Comparison of ENCODE assay signal across 22 cellular contexts in genomic region chr13:44280461-44280860, GRCh38.
DNase-seq lines count a peak whose midpoint lies in the region; ATAC-seq and TF ChIP-seq lines count a peak whose summit lies in the region.
"Had no signal": no experiment of that assay in that cellular context is flagged by ENCODE, and none has a peak within 500 bp of the region (broad histone marks: within the 10 kb centered on the region; RNA-seq: fewer than 3 reads in every experiment).

No MANE protein-coding gene starts in this region.

- H2BK15ac ChIP-seq in H9 (ENCODE audit: low read depth, low read length), result no peak overlapping the region

- no peak overlapping the region for H3K9ac ChIP-seq in adipocyte (ENCODE audit: low read length)
- H3K9ac ChIP-seq in H9 (ENCODE audit: extremely low read depth, insufficient read length, low read length), result no peak overlapping the region
- H3K9ac ChIP-seq: KMS-11, parathyroid adenoma had no signal

- H4K8ac ChIP-seq in H9 (replicated peaks; ENCODE audit: insufficient read length, low read depth, low read length), result no peak overlapping the region

- peak; percentile 25 for DNase-seq in A172 (ENCODE audit: low spot score)
- DNase-seq in HFFc6, result peak; percentile 47
- peak; percentile 66 for DNase-seq in adipocyte (ENCODE audit: low read depth)
- peak; percentile 56 to 82 for DNase-seq in foreskin keratinocyte
- DNase-seq in stimulated activated naive B cell treated with anti-CD40 and anti-IgM and Interleukin-4, amounts not matched to agents 10 μg/mL and 1 μg/mL and 100 μg/mL, for 72 hours, result no peak
- no peak for DNase-seq in H9
- DNase-seq in activated CD4-positive, alpha-beta T cell treated with anti-CD3 and anti-CD28 coated beads for 4 hours, result no peak
- DNase-seq: activated CD8-positive, alpha-beta memory T cell treated with anti-CD3 and anti-CD28 coated beads, Interleukin-2, amount 10 ng/mL, durations not matched to agents 7 days and 5 days; activated naive CD4-positive, alpha-beta T cell treated with anti-CD3 and anti-CD28 coated beads for 36 hours; CD8-positive, alpha-beta memory T cell; left ventricle myocardium superior; NCI-H1105; NCI-H2171 treated with DMSO at 0.1 percent for 48 hours; stimulated activated naive CD4-positive, alpha-beta T cell treated with Interleukin-2 at 50 U/mL for 16 hours; T-helper 2 cell; transverse colon had no signal

- H3K4me1 Mint-ChIP-seq in HFFc6 (ENCODE audit: low read depth), result peaks cover 14% of the 10 kb centered on the region
- peaks cover 23 to 38% of the 10 kb centered on the region in 2 donors for H3K4me1 Mint-ChIP-seq in stimulated activated naive B cell treated with anti-CD40 and anti-IgM and Interleukin-4, amounts not matched to agents 10 μg/mL and 1 μg/mL and 100 μg/mL, for 72 hours
- peaks cover 5 to 19% of the 10 kb centered on the region in 2 experiments for H3K4me1 Mint-ChIP-seq in H9

- TF ChIP-seq CTCF in HFFc6 (IDR thresholded peaks at IDR 0.05), result no peak
- TF ChIP-seq CTCF in foreskin keratinocyte (conservative IDR thresholded peaks at IDR 0.05), result no peak
- no peak for TF ChIP-seq CTCF in H9 (conservative IDR thresholded peaks at IDR 0.05)

- no peaks in the 10 kb centered on the region for H3K27me3 ChIP-seq in adipocyte (replicated peaks; ENCODE audit: control insufficient read depth, insufficient read depth, low read length)
- no peaks in the 10 kb centered on the region for H3K27me3 ChIP-seq in foreskin keratinocyte
- no peaks in the 10 kb centered on the region for H3K27me3 ChIP-seq in H9 (ENCODE audit: insufficient read depth, low read length)
- H3K27me3 ChIP-seq: transverse colon had no signal

- no peaks in the 10 kb centered on the region for H4K20me1 ChIP-seq in H9 (ENCODE audit: control insufficient read depth, insufficient read depth, insufficient read length)

- no peak overlapping the region for H3K4me3 ChIP-seq in adipocyte (ENCODE audit: low read length)
- H3K4me3 ChIP-seq: A549, GM12878, transverse colon had no signal

- H3K18ac ChIP-seq in H9 (ENCODE audit: insufficient read length, low read depth, low read length), result no peak overlapping the region

- no peak overlapping the region for H4K5ac ChIP-seq in H9 (ENCODE audit: insufficient read length, low read depth, low read length)

- no peak overlapping the region for H3K4me3 Mint-ChIP-seq in HFFc6
- no peak overlapping the region for H3K4me3 Mint-ChIP-seq in stimulated activated naive B cell treated with anti-CD40 and anti-IgM and Interleukin-4, amounts not matched to agents 10 μg/mL and 1 μg/mL and 100 μg/mL, for 72 hours
- no peak overlapping the region for H3K4me3 Mint-ChIP-seq in H9
- H3K4me3 Mint-ChIP-seq: activated CD8-positive, alpha-beta memory T cell treated with anti-CD3 and anti-CD28 coated beads, Interleukin-2, amount 10 ng/mL, durations not matched to agents 7 days and 5 days; activated naive CD4-positive, alpha-beta T cell treated with anti-CD3 and anti-CD28 coated beads for 36 hours; CD8-positive, alpha-beta memory T cell had no signal

- H3K36me3 Mint-ChIP-seq in HFFc6 (ENCODE audit: low read depth), result no peaks in the 10 kb centered on the region
- no peaks in the 10 kb centered on the region for H3K36me3 Mint-ChIP-seq in stimulated activated naive B cell treated with anti-CD40 and anti-IgM and Interleukin-4, amounts not matched to agents 10 μg/mL and 1 μg/mL and 100 μg/mL, for 72 hours
- no peaks in the 10 kb centered on the region for H3K36me3 Mint-ChIP-seq in H9 (ENCODE audit: insufficient read depth in 1 of 3, low read depth in 3 of 3)

- peaks cover 5% of the 10 kb centered on the region; the same call in 1 of the 2 replicates for H3K9me3 Mint-ChIP-seq in HFFc6
- H3K9me3 Mint-ChIP-seq in stimulated activated naive B cell treated with anti-CD40 and anti-IgM and Interleukin-4, amounts not matched to agents 10 μg/mL and 1 μg/mL and 100 μg/mL, for 72 hours, result peaks cover 4 to 7% of the 10 kb centered on the region in 2 donors
- peaks cover 0 to 3% of the 10 kb centered on the region in 2 experiments; a peak in 3 of 5 replicates for H3K9me3 Mint-ChIP-seq in H9
- H3K9me3 Mint-ChIP-seq: activated naive CD4-positive, alpha-beta T cell treated with anti-CD3 and anti-CD28 coated beads for 36 hours had no signal

- H3K4me1 ChIP-seq in adipocyte (ENCODE audit: control insufficient read depth, insufficient read depth, low read length) (no peaks in the 10 kb centered on the region), foreskin keratinocyte (peaks cover 11% of the 10 kb centered on the region), H9 (ENCODE audit: insufficient read depth, low read length) (no peaks in the 10 kb centered on the region)
- H3K4me1 ChIP-seq: parathyroid adenoma had no signal

- ATAC-seq in foreskin keratinocyte, result peak; percentile 52
- no peak for ATAC-seq in stimulated activated naive B cell treated with anti-CD40 and anti-IgM and Interleukin-4, amounts not matched to agents 10 μg/mL and 1 μg/mL and 100 μg/mL, for 72 hours (replicated peaks)
- no peak for ATAC-seq in GM21423 (IDR thresholded peaks at IDR 0.05; ENCODE audit: unreplicated experiment)
- ATAC-seq: A549; activated CD8-positive, alpha-beta memory T cell treated with anti-CD3 and anti-CD28 coated beads, Interleukin-2, amount 10 ng/mL, durations not matched to agents 7 days and 5 days; GM12878; left ventricle myocardium superior had no signal

- H3K27ac ChIP-seq in foreskin keratinocyte (peak overlapping the region; percentile 60), H9 (ENCODE audit: insufficient read length, low read depth, low read length) (no peak overlapping the region)
- H3K27ac ChIP-seq: HL-60, KMS-11, parathyroid adenoma, transverse colon had no signal

- no peak overlapping the region for H3T11ph ChIP-seq in H9 (ENCODE audit: low read length)

- H3K27ac Mint-ChIP-seq in HFFc6 (no peak overlapping the region), H9 (no peak overlapping the region)
- H3K27ac Mint-ChIP-seq in stimulated activated naive B cell treated with anti-CD40 and anti-IgM and Interleukin-4, amounts not matched to agents 10 μg/mL and 1 μg/mL and 100 μg/mL, for 72 hours, result no peak overlapping the region
- H3K27ac Mint-ChIP-seq: activated CD8-positive, alpha-beta memory T cell treated with anti-CD3 and anti-CD28 coated beads, Interleukin-2, amount 10 ng/mL, durations not matched to agents 7 days and 5 days; activated naive CD4-positive, alpha-beta T cell treated with anti-CD3 and anti-CD28 coated beads for 36 hours had no signal

- H2BK120ac ChIP-seq in H9 (ENCODE audit: low read depth, low read length, poor library complexity, severe bottlenecking), result no peak overlapping the region

- H2BK12ac ChIP-seq in H9 (ENCODE audit: insufficient read length, low read depth, low read length), result no peak overlapping the region

- H3K14ac ChIP-seq in H9 (ENCODE audit: insufficient read depth, low read length), result no peak overlapping the region

- H2BK20ac ChIP-seq in H9 (ENCODE audit: low read depth, low read length, poor library complexity, severe bottlenecking), result no peak overlapping the region

- WGBS in H9 (ENCODE audit: extremely low coverage, insufficient read length, low lambda C conversion rate), result no CpG with 5 or more reads among the region's 5 CpGs

- H3K23me2 ChIP-seq in H9 (ENCODE audit: insufficient read length, low read depth, low read length, poor library complexity, severe bottlenecking), result no peaks in the 10 kb centered on the region

- no peak overlapping the region for H3K23ac ChIP-seq in H9 (ENCODE audit: insufficient read length, low read depth, low read length)

- H3K79me2 ChIP-seq in H9 (ENCODE audit: insufficient read depth, low read length), result no peaks in the 10 kb centered on the region
- H3K79me2 ChIP-seq: parathyroid adenoma had no signal

- no peak overlapping the region for H3K4ac ChIP-seq in H9 (ENCODE audit: low read depth, low read length)

- no peaks in the 10 kb centered on the region for H3K36me3 ChIP-seq in adipocyte (ENCODE audit: control insufficient read depth, insufficient read depth, low read length, severe bottlenecking)
- H3K36me3 ChIP-seq: transverse colon had no signal

- no peak overlapping the region for H2AFZ ChIP-seq in H9 (ENCODE audit: low read length)
- H2AFZ ChIP-seq: parathyroid adenoma had no signal

- no peak overlapping the region for H3K4me2 ChIP-seq in H9 (ENCODE audit: insufficient read depth, insufficient read length, low read length)
- H3K4me2 ChIP-seq: KMS-11 had no signal

- H2BK5ac ChIP-seq in H9 (ENCODE audit: insufficient read length, low read length), result no peak overlapping the region

- no peak overlapping the region for H2AK5ac ChIP-seq in H9 (ENCODE audit: insufficient read length, low read length)

- no peaks in the 10 kb centered on the region for H3K79me1 ChIP-seq in H9 (ENCODE audit: insufficient read depth, low read depth, low read length, poor library complexity, severe bottlenecking)

- no peak overlapping the region for H3K56ac ChIP-seq in H9 (ENCODE audit: insufficient read length, low read depth, low read length)

- H3K27me3 Mint-ChIP-seq in HFFc6 (ENCODE audit: insufficient read depth) (peaks cover 20% of the 10 kb centered on the region), H9 (ENCODE audit: low read depth) (peaks cover 4% of the 10 kb centered on the region)
- H3K27me3 Mint-ChIP-seq in stimulated activated naive B cell treated with anti-CD40 and anti-IgM and Interleukin-4, amounts not matched to agents 10 μg/mL and 1 μg/mL and 100 μg/mL, for 72 hours, result peaks cover 20 to 21% of the 10 kb centered on the region in 2 donors

- H3K9me3 ChIP-seq in adipocyte (ENCODE audit: control insufficient read depth, low read length) (no peaks in the 10 kb centered on the region), H9 (ENCODE audit: control insufficient read depth, low read depth, low read length) (no peaks in the 10 kb centered on the region)
- H3K9me3 ChIP-seq: A549, transverse colon had no signal

- H4K91ac ChIP-seq in H9 (ENCODE audit: insufficient read length, low read depth, low read length), result no peak overlapping the region

Comparison
In these comparisons a context has a peak if more than half of its experiments do, and no peak if none do; other contexts are left out.
1. DNase-seq: peak in A172 (single experiment), HFFc6 (single experiment), adipocyte (single experiment) and foreskin keratinocyte (2 of 2); none in stimulated activated naive B cell treated with anti-CD40 and anti-IgM and Interleukin-4, amounts not matched to agents 10 μg/mL and 1 μg/mL and 100 μg/mL, for 72 hours (single experiment), H9 (single experiment) and activated CD4-positive, alpha-beta T cell treated with anti-CD3 and anti-CD28 coated beads for 4 hours (0 of 2).